In genomic region chr17:38418693-38419507, GRCh38 we compare ENCODE assay signal across 9 cellular contexts. TPM values are rescaled to one million over a fixed set of nuclear protein-coding genes. Genes with fewer than 3 reads are reported as not detected.
DNase-seq lines count a peak whose midpoint lies in the region; ATAC-seq lines count a peak whose summit lies in the region.
"Had no signal": no experiment of that assay in that cellular context is flagged by ENCODE, and none has a peak within 500 bp of the region (broad histone marks: within the 10 kb centered on the region; RNA-seq: fewer than 3 reads in every experiment).

No MANE protein-coding gene starts in this region.

- ATAC-seq in T-helper 17 cell, result no peak
- no peak for ATAC-seq in GM21825 (IDR thresholded peaks at IDR 0.05; ENCODE audit: unreplicated experiment)

- peak overlapping the region; percentile 54 for H3K4me3 ChIP-seq in thymus (ENCODE audit: low read length)

- DNase-seq in activated naive CD4-positive, alpha-beta T cell treated with anti-CD3 and anti-CD28 coated beads, Interleukin-2, amount 50 U/mL, for 16 hours, result peak; percentile 19
- DNase-seq in activated naive CD4-positive, alpha-beta T cell (lab: John Stamatoyannopoulos, UW), result no peak
- DNase-seq in T-helper 17 cell (no peak), iPS-NIHi11 (ENCODE audit: low spot score) (peak; percentile 71), cortex of kidney (lab: John Stamatoyannopoulos, UW) (no peak), NCI-H2029 treated with DMSO at 0.1 percent for 48 hours (lab: John Stamatoyannopoulos, UW) (no peak)
- DNase-seq: occipital lobe had no signal

- peak overlapping the region; percentile 80 for H3K4me3 Mint-ChIP-seq in T-helper 17 cell

- H3K27me3 ChIP-seq in thymus (ENCODE audit: control insufficient read depth, insufficient read depth), result no peaks in the 10 kb centered on the region

- WGBS in thymus, result 6% methylated on average over 78 of the region's 78 CpGs

- peaks cover 45% of the 10 kb centered on the region for H3K4me1 ChIP-seq in thymus (ENCODE audit: control insufficient read depth, insufficient read depth, low read length)

- peaks cover 65% of the 10 kb centered on the region for H3K27me3 Mint-ChIP-seq in T-helper 17 cell

- peaks cover 4% of the 10 kb centered on the region for H3K36me3 Mint-ChIP-seq in T-helper 17 cell (ENCODE audit: low read depth)

- no peaks in the 10 kb centered on the region for H3K36me3 ChIP-seq in thymus (ENCODE audit: control insufficient read depth, insufficient read depth)

- no peak overlapping the region for H3K27ac Mint-ChIP-seq in T-helper 17 cell

- no peak overlapping the region for H3K27ac ChIP-seq in thymus (ENCODE audit: low read depth)

- H3K4me1 Mint-ChIP-seq in T-helper 17 cell, result peaks cover 7% of the 10 kb centered on the region

- H3K9me3 ChIP-seq in T-helper 17 cell (ENCODE audit: control insufficient read depth, low read length, poor library complexity, severe bottlenecking), result no peaks in the 10 kb centered on the region
- H3K9me3 ChIP-seq in thymus (ENCODE audit: control insufficient read depth), result no peaks in the 10 kb centered on the region

RNA-seq across cellular contexts. Expression of gene ARHGAP23, which starts 9.4 kb away (rescaled TPM):
- under 1 TPM; 0.39 to 0.47 TPM for total RNA-seq in T-helper 17 cell
- polyA plus RNA-seq in thymus, result 6.4 TPM

Comparison
In these comparisons a context has a peak if more than half of its experiments do, and no peak if none do; other contexts are left out.
1. DNase-seq: peak in activated naive CD4-positive, alpha-beta T cell treated with anti-CD3 and anti-CD28 coated beads, Interleukin-2, amount 50 U/mL, for 16 hours (single experiment) and iPS-NIHi11 (single experiment); none in activated naive CD4-positive, alpha-beta T cell (0 of 4), T-helper 17 cell (0 of 3), cortex of kidney (single experiment) and NCI-H2029 treated with DMSO at 0.1 percent for 48 hours (single experiment).